ENCODE assay signal across 11 cellular contexts in the genomic region with DNA sequence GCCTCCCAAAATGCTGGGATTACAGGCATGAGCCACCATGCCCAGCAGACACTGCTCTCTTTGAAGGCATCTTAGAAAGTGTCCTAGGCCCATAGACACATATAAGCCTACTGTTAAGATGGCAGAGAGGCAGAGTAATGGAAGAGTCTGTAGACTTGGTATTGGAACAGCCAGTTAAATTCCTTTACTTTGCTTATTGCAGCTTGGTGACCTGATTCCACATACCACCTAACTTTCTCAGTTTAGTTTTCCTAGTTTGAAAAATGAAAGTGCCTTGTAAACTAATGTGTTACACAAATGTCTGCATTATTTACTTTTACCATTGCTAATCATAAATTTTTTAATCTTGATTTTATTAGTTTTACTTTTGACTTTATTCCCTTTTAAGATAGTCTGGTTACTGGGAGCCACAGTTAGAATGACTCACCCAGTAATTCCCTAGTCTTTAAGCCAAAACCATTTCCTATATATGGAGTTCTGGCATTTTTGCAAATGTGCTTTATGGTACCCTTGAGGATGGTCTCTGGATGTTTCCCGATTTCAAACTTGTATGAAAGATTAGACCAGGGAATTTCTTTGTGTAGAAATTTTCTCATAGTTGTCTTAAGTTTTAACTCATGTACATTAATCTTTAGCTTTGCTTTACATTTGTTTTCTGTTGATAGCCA. TPM values are rescaled to one million over a fixed set of nuclear protein-coding genes. Genes with fewer than 3 reads are reported as not detected.
DNase-seq lines count a peak whose midpoint lies in the region; ATAC-seq and TF ChIP-seq lines count a peak whose summit lies in the region.
"Had no signal": no experiment of that assay in that cellular context is flagged by ENCODE, and none has a peak within 500 bp of the region (broad histone marks: within the 10 kb centered on the region; RNA-seq: fewer than 3 reads in every experiment).

No MANE protein-coding gene starts in this region.

- H3K4me3 Mint-ChIP-seq in activated CD4-positive, alpha-beta memory T cell treated with anti-CD3 and anti-CD28 coated beads for 36 hours = peak overlapping the region; percentile 81

- H3K27ac Mint-ChIP-seq in activated CD4-positive, alpha-beta memory T cell treated with anti-CD3 and anti-CD28 coated beads for 36 hours = peak overlapping the region; percentile 100

- peaks cover 38% of the 10 kb centered on the region for H3K4me1 ChIP-seq in left ventricle myocardium inferior
- H3K4me1 ChIP-seq in aorta (ENCODE audit: control insufficient read depth in 1 of 2, insufficient read depth in 2 of 2, low read length in 2 of 2) = peaks cover 0 to 1% of the 10 kb centered on the region in 2 donors

- ATAC-seq in aorta (ENCODE audit: low FRiP score) = peak; percentile 62
- no peak for ATAC-seq in HG02623 (IDR thresholded peaks at IDR 0.05; ENCODE audit: unreplicated experiment)

- TF ChIP-seq CTCF in left ventricle myocardium inferior (IDR thresholded peaks at IDR 0.05; ENCODE audit: borderline replicate concordance) = no peak

- peaks cover 72% of the 10 kb centered on the region for H3K36me3 Mint-ChIP-seq in activated CD4-positive, alpha-beta memory T cell treated with anti-CD3 and anti-CD28 coated beads for 36 hours

- DNase-seq in left ventricle myocardium inferior = no peak
- no peak for DNase-seq in cardiac septum (ENCODE audit: low spot score)
- DNase-seq in activated CD4-positive, alpha-beta memory T cell treated with anti-CD3 and anti-CD28 coated beads for 36 hours = no peak
- DNase-seq in iris pigment epithelial cell (ENCODE audit: low read depth) = peak; percentile 63
- DNase-seq in aorta = no peak
- DNase-seq in foreskin melanocyte = no peak
- no peak for DNase-seq in NCI-H1694 treated with DMSO at 0.1 percent for 48 hours (lab: John Stamatoyannopoulos, UW)
- DNase-seq: activated effector memory CD4-positive, alpha-beta T cell treated with anti-CD3 and anti-CD28 coated beads, Interleukin-2, amount 50 U/mL, for 16 hours; C1 segment of cervical spinal cord; SHP77 had no signal

- H3K27ac ChIP-seq in left ventricle myocardium inferior (replicated peaks) (peak overlapping the region; percentile 44), aorta (ENCODE audit: low read depth in 1 of 2, low read length in 2 of 2) (no peak overlapping the region)

- no peaks in the 10 kb centered on the region for H3K36me3 ChIP-seq in left ventricle myocardium inferior
- no peaks in the 10 kb centered on the region for H3K36me3 ChIP-seq in aorta (ENCODE audit: control insufficient read depth in 1 of 2, insufficient read depth in 2 of 2, low read length in 1 of 2)

- POLR2A ChIA-PET in activated CD4-positive, alpha-beta memory T cell treated with anti-CD3 and anti-CD28 coated beads for 36 hours (lab: Charles Lee) = interaction anchor here (0.6 to 12.1 kb wide), 4 partner anchors 13 to 110 kb away, joined by 4 to 160 read pairs (median 54); no protein-coding TSS in a partner anchor

- CTCF ChIA-PET in activated CD4-positive, alpha-beta memory T cell treated with anti-CD3 and anti-CD28 coated beads for 36 hours (lab: Charles Lee) = interaction anchor here (0.6 to 9.1 kb wide), 4 partner anchors 15 to 236 kb away, joined by 3 to 74 read pairs (median 4); no protein-coding TSS in a partner anchor

- H3K9me3 ChIP-seq in left ventricle myocardium inferior (replicated peaks) = no peaks in the 10 kb centered on the region
- no peaks in the 10 kb centered on the region for H3K9me3 ChIP-seq in aorta (ENCODE audit: control insufficient read depth, low read length)

- H3K27me3 Mint-ChIP-seq in activated CD4-positive, alpha-beta memory T cell treated with anti-CD3 and anti-CD28 coated beads for 36 hours = no peaks in the 10 kb centered on the region

- intact Hi-C loops in left ventricle myocardium inferior (cut with micrococcal nuclease) = no loop called here
- intact Hi-C loops in cardiac septum (cut with DNase I) = no loop called here
- intact Hi-C loops in activated CD4-positive, alpha-beta memory T cell treated with anti-CD3 and anti-CD28 coated beads for 36 hours (cut with micrococcal nuclease) = loop anchor here (2.0 to 10.0 kb wide), 4 partner anchors 15 to 1185 kb away; partner anchors contain the start of genes CAP1 and NFYC
- intact Hi-C loops in aorta (cut with DNase I) = no loop called here

- H3K27me3 ChIP-seq in left ventricle myocardium inferior (ENCODE audit: low read depth) = no peaks in the 10 kb centered on the region
- H3K27me3 ChIP-seq in aorta (ENCODE audit: control insufficient read depth in 1 of 2, insufficient read depth in 2 of 2, low read length in 1 of 2) = no peaks in the 10 kb centered on the region

- H3K9me3 Mint-ChIP-seq in activated CD4-positive, alpha-beta memory T cell treated with anti-CD3 and anti-CD28 coated beads for 36 hours = no peaks in the 10 kb centered on the region

- WGBS in aorta, 2 donors = 0 to 7% methylated on average over 1 of the region's 1 CpG

- H3K4me1 Mint-ChIP-seq in activated CD4-positive, alpha-beta memory T cell treated with anti-CD3 and anti-CD28 coated beads for 36 hours (ENCODE audit: low read depth) = peaks cover 86% of the 10 kb centered on the region

- H3K4me3 ChIP-seq in left ventricle myocardium inferior = no peak overlapping the region
- no peak overlapping the region for H3K4me3 ChIP-seq in aorta (ENCODE audit: low read length in 2 of 2)

RNA-seq across cellular contexts. Expression of gene SMAP2, which starts 6.4 kb away (rescaled TPM):
- 15.0 TPM for total RNA-seq in left ventricle myocardium inferior
- total RNA-seq in cardiac septum = 10.5 TPM
- 100 to 1,000 TPM; 250 to 254 TPM for total RNA-seq in activated CD4-positive, alpha-beta memory T cell treated with anti-CD3 and anti-CD28 coated beads for 36 hours
- 10 to 100 TPM; 36.9 to 42.2 TPM for total RNA-seq in aorta
- polyA plus RNA-seq in aorta = 10 to 100 TPM; 10.4 to 33.3 TPM

Comparison
In these comparisons a context has a peak if more than half of its experiments do, and no peak if none do; other contexts are left out.
1. RNA of gene SMAP2, which starts 6.4 kb away (total RNA-seq): 250 to 254 TPM in activated CD4-positive, alpha-beta memory T cell treated with anti-CD3 and anti-CD28 coated beads for 36 hours; 36.9 to 42.2 TPM in aorta, 15.0 TPM in left ventricle myocardium inferior (single experiment) and 10.5 TPM in cardiac septum (single experiment); every median in the first group is over 4 times any median in the second.